In the genomic region with DNA sequence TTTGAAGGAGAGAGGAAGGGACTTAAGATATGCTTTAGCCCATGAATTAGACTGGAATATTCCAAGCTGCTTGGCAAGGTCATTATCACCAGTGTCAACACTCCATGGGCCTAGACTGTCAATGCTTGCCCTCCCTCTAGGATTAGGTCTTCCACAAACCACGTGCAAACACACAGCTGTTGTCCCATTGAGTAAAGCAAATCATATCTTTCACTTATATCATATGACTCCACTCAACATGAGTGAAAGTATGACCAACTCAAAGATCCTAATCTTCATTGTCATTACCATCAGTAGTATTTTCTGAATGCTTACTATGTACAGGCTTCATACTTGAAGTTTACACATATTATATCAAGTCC, we compare ENCODE assay signal across 1 cellular context.
TF ChIP-seq lines count a peak whose summit lies in the region.

No MANE protein-coding gene starts in this region.

TF ChIP-seq in HepG2, 621 proteins besides CTCF, POLR2A, EP300 and RAD21 (continued from another document and continues in another):
- TF ChIP-seq RARG (CRISPR knock-in tag; IDR thresholded peaks at IDR 0.05; ENCODE audit: low read depth) (no peak), FOXJ3 (CRISPR knock-in tag; IDR thresholded peaks at IDR 0.05; ENCODE audit: borderline replicate concordance) (peak; percentile 49; the same call in 1 of the 2 replicates), ZMYM4 (CRISPR knock-in tag; IDR thresholded peaks at IDR 0.05) (peak; percentile 36; the same call in 1 of the 2 replicates), MIER2 (CRISPR knock-in tag; IDR thresholded peaks at IDR 0.05) (no peak), ZNF891 (CRISPR knock-in tag; IDR thresholded peaks at IDR 0.05) (no peak), NFAT5 (CRISPR knock-in tag; IDR thresholded peaks at IDR 0.05) (no peak), GTF3A (CRISPR knock-in tag; conservative IDR thresholded peaks at IDR 0.05) (no peak), ZFP62 (CRISPR knock-in tag; IDR thresholded peaks at IDR 0.05) (no peak), HOXA5 (CRISPR knock-in tag; IDR thresholded peaks at IDR 0.05) (no peak), TIGD3 (CRISPR knock-in tag; IDR thresholded peaks at IDR 0.05; ENCODE audit: borderline replicate concordance) (no peak), TMF1 (CRISPR knock-in tag; IDR thresholded peaks at IDR 0.05; ENCODE audit: low read depth) (no peak), ZNF75D (CRISPR knock-in tag; IDR thresholded peaks at IDR 0.05; ENCODE audit: borderline replicate concordance) (no peak), ZNF761 (CRISPR knock-in tag; conservative IDR thresholded peaks at IDR 0.05) (no peak), ZNF598 (CRISPR knock-in tag; IDR thresholded peaks at IDR 0.05; ENCODE audit: borderline replicate concordance) (no peak), HDAC1 (CRISPR knock-in tag; IDR thresholded peaks at IDR 0.05) (peak; percentile 42; the same call in 1 of the 2 replicates), PRMT3 (CRISPR knock-in tag; IDR thresholded peaks at IDR 0.05; ENCODE audit: borderline replicate concordance, low read depth) (no peak), GLI4 (CRISPR knock-in tag; IDR thresholded peaks at IDR 0.05; ENCODE audit: borderline replicate concordance) (no peak), ZNF788 (CRISPR knock-in tag; IDR thresholded peaks at IDR 0.05; ENCODE audit: borderline replicate concordance) (no peak), ZNF558 (CRISPR knock-in tag; IDR thresholded peaks at IDR 0.05; ENCODE audit: borderline replicate concordance) (no peak), ZNF691 (CRISPR knock-in tag; IDR thresholded peaks at IDR 0.05; ENCODE audit: borderline replicate concordance, low read depth) (no peak), PLRG1 (conservative IDR thresholded peaks at IDR 0.05) (no peak), ZBTB33 (CRISPR knock-in tag; IDR thresholded peaks at IDR 0.05) (no peak), ELF1 (CRISPR knock-in tag; IDR thresholded peaks at IDR 0.05) (no peak), ZSCAN29 (CRISPR knock-in tag; conservative IDR thresholded peaks at IDR 0.05) (no peak), MIXL1 (CRISPR knock-in tag; IDR thresholded peaks at IDR 0.05) (peak; percentile 55; the same call in 1 of the 2 replicates), ZNF614 (CRISPR knock-in tag; IDR thresholded peaks at IDR 0.05; ENCODE audit: borderline replicate concordance) (0 out of 2 replicates have a peak, but pooled peaks have one; percentile 67), ZNF382 (CRISPR knock-in tag; IDR thresholded peaks at IDR 0.05; ENCODE audit: borderline replicate concordance) (no peak), BRF2 (CRISPR knock-in tag; IDR thresholded peaks at IDR 0.05) (no peak), ZNF335 (CRISPR knock-in tag; IDR thresholded peaks at IDR 0.05) (no peak), ZNF24 (IDR thresholded peaks at IDR 0.05) (no peak)
- TF ChIP-seq, protein P1, sequence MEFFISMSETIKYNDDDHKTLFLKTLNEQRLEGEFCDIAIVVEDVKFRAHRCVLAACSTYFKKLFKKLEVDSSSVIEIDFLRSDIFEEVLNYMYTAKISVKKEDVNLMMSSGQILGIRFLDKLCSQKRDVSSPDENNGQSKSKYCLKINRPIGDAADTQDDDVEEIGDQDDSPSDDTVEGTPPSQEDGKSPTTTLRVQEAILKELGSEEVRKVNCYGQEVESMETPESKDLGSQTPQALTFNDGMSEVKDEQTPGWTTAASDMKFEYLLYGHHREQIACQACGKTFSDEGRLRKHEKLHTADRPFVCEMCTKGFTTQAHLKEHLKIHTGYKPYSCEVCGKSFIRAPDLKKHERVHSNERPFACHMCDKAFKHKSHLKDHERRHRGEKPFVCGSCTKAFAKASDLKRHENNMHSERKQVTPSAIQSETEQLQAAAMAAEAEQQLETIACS (CRISPR knock-in tag; IDR thresholded peaks at IDR 0.05), result no peak
- TF ChIP-seq, protein P2, sequence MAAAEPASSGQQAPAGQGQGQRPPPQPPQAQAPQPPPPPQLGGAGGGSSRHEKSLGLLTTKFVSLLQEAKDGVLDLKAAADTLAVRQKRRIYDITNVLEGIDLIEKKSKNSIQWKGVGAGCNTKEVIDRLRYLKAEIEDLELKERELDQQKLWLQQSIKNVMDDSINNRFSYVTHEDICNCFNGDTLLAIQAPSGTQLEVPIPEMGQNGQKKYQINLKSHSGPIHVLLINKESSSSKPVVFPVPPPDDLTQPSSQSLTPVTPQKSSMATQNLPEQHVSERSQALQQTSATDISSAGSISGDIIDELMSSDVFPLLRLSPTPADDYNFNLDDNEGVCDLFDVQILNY (CRISPR knock-in tag; conservative IDR thresholded peaks at IDR 0.05), result no peak
- TF ChIP-seq, protein P3, sequence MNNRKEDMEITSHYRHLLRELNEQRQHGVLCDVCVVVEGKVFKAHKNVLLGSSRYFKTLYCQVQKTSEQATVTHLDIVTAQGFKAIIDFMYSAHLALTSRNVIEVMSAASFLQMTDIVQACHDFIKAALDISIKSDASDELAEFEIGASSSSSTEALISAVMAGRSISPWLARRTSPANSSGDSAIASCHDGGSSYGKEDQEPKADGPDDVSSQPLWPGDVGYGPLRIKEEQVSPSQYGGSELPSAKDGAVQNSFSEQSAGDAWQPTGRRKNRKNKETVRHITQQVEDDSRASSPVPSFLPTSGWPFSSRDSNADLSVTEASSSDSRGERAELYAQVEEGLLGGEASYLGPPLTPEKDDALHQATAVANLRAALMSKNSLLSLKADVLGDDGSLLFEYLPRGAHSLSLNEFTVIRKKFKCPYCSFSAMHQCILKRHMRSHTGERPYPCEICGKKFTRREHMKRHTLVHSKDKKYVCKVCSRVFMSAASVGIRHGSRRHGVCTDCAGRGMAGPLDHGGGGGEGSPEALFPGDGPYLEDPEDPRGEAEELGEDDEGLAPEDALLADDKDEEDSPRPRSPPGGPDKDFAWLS (CRISPR knock-in tag; IDR thresholded peaks at IDR 0.05; ENCODE audit: borderline replicate concordance), result no peak
- TF ChIP-seq, protein P4, sequence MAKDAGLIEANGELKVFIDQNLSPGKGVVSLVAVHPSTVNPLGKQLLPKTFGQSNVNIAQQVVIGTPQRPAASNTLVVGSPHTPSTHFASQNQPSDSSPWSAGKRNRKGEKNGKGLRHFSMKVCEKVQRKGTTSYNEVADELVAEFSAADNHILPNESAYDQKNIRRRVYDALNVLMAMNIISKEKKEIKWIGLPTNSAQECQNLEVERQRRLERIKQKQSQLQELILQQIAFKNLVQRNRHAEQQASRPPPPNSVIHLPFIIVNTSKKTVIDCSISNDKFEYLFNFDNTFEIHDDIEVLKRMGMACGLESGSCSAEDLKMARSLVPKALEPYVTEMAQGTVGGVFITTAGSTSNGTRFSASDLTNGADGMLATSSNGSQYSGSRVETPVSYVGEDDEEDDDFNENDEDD (CRISPR knock-in tag; IDR thresholded peaks at IDR 0.05; ENCODE audit: borderline replicate concordance), result peak; percentile 26; the same call in 1 of the 2 replicates
- TF ChIP-seq, protein P5, sequence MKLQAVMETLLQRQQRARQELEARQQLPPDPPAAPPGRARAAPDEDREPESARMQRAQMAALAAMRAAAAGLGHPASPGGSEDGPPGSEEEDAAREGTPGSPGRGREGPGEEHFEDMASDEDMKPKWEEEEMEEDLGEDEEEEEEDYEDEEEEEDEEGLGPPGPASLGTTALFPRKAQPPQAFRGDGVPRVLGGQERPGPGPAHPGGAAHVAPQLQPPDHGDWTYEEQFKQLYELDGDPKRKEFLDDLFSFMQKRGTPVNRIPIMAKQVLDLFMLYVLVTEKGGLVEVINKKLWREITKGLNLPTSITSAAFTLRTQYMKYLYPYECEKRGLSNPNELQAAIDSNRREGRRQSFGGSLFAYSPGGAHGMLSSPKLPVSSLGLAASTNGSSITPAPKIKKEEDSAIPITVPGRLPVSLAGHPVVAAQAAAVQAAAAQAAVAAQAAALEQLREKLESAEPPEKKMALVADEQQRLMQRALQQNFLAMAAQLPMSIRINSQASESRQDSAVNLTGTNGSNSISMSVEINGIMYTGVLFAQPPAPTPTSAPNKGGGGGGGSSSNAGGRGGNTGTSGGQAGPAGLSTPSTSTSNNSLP (IDR thresholded peaks at IDR 0.05; ENCODE audit: low read depth, low read length), result no peak
- TF ChIP-seq, protein P6, sequence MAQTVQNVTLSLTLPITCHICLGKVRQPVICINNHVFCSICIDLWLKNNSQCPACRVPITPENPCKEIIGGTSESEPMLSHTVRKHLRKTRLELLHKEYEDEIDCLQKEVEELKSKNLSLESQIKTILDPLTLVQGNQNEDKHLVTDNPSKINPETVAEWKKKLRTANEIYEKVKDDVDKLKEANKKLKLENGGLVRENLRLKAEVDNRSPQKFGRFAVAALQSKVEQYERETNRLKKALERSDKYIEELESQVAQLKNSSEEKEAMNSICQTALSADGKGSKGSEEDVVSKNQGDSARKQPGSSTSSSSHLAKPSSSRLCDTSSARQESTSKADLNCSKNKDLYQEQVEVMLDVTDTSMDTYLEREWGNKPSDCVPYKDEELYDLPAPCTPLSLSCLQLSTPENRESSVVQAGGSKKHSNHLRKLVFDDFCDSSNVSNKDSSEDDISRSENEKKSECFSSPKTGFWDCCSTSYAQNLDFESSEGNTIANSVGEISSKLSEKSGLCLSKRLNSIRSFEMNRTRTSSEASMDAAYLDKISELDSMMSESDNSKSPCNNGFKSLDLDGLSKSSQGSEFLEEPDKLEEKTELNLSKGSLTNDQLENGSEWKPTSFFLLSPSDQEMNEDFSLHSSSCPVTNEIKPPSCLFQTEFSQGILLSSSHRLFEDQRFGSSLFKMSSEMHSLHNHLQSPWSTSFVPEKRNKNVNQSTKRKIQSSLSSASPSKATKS (CRISPR knock-in tag; IDR thresholded peaks at IDR 0.05), result no peak
